ENCODE assay signal across 8 cellular contexts in the genomic region with DNA sequence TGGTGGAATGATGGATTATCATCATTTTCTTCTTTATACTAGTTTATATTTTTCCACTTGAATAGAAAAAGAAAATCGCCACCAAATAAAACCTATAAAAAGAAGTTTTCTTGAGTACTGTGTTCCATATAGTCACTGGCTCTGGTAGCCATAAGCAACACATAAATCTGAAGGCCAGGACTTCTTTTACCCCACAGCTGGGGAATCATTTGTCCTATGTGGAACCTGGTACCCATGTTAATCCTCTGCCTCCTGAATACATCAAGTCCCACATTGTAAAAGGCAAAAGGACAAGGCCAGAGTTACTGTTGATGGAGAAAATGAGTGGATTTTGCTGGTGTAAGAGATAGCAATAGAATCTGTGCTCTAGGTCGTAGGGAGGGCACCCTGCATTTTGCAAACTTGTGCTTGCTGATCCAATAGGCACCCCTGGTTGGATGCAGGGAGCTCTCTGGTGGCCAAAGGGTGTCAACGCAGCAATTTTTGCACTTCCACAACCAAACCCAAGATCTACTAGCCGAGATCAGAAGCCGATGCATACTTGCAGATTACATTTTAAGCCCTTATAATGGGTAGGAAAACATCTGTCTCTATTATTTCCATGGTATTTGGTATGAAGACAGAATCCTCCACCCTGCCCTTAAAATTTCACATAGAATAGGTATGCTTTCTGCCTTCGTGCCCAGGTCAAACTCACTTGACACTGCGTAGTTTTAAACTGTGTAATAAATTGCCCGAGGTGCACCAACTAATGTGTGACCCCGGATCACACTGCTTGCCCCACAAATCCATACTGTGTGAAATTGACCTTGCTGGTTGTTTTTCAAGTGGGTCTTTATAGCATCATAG.
DNase-seq lines count a peak whose midpoint lies in the region; ATAC-seq, FAIRE-seq and TF ChIP-seq lines count a peak whose summit lies in the region.

No MANE protein-coding gene starts in this region.

- H3K9me3 ChIP-seq in NT2/D1 (ENCODE audit: insufficient read depth, low read length) (no peaks in the 10 kb centered on the region), astrocyte (ENCODE audit: insufficient read depth, low read depth, low read length) (no peaks in the 10 kb centered on the region), smooth muscle cell (replicated peaks; ENCODE audit: low read depth) (no peaks in the 10 kb centered on the region)

- intact Hi-C loops in CD14-positive monocyte (cut with micrococcal nuclease) = loop anchor here in 1 of 2 donors (5.0 kb wide), 1 partner anchor 349 kb away; no protein-coding TSS in a partner anchor

- H3K36me3 ChIP-seq in NT2/D1 (ENCODE audit: insufficient read depth, insufficient read length, low read length) (no peaks in the 10 kb centered on the region), astrocyte (ENCODE audit: insufficient read depth, low read length) (no peaks in the 10 kb centered on the region), smooth muscle cell (ENCODE audit: low read depth) (no peaks in the 10 kb centered on the region)

- ATAC-seq in GM19035 (IDR thresholded peaks at IDR 0.05; ENCODE audit: unreplicated experiment) (peak; percentile 78), GM21825 (IDR thresholded peaks at IDR 0.05; ENCODE audit: unreplicated experiment) (no peak)

- no peaks in the 10 kb centered on the region for H3F3A ChIP-seq in smooth muscle cell (ENCODE audit: low read depth)

- H3K27me3 ChIP-seq in NT2/D1 (ENCODE audit: insufficient read depth, insufficient read length) (no peaks in the 10 kb centered on the region), astrocyte (ENCODE audit: insufficient read depth, low read length) (no peaks in the 10 kb centered on the region), smooth muscle cell (ENCODE audit: low read depth) (no peaks in the 10 kb centered on the region)

- no peaks in the 10 kb centered on the region for H3K9me3 Mint-ChIP-seq in CD14-positive monocyte
- peaks cover 2% of the 10 kb centered on the region for H3K9me3 Mint-ChIP-seq in astrocyte (ENCODE audit: unreplicated experiment)

- H3K79me2 ChIP-seq in astrocyte (ENCODE audit: insufficient read depth, low read length) = peaks cover 8% of the 10 kb centered on the region
- H3K79me2 ChIP-seq in smooth muscle cell (ENCODE audit: low read depth) = no peaks in the 10 kb centered on the region

- DNase-seq in CD14-positive monocyte (ENCODE audit: low spot score) (peak; percentile 43), HT1080 (ENCODE audit: low read depth) (peak; percentile 76), NT2/D1 (ENCODE audit: low read depth, low spot score) (peak; percentile 49), astrocyte (ENCODE audit: low read depth) (peak; percentile 67), hypothalamus (lab: John Stamatoyannopoulos, UW) (peak in 38 of 51 donors; percentile 0 to 51 (median 8)), smooth muscle cell (lab: John Stamatoyannopoulos, UW; ENCODE audit: unreplicated experiment) (no peak)

- H3K27me3 Mint-ChIP-seq in CD14-positive monocyte (ENCODE audit: low read depth in 3 of 3) (peaks cover 0 to 9% (median 0%) of the 10 kb centered on the region in 3 donors), astrocyte (ENCODE audit: low read depth, unreplicated experiment) (no peaks in the 10 kb centered on the region)

- H3K4me2 ChIP-seq in astrocyte (ENCODE audit: low read length) (peak overlapping the region; percentile 90), smooth muscle cell (peak overlapping the region; percentile 64)

- H4K20me1 ChIP-seq in astrocyte (ENCODE audit: insufficient read depth, low read length) (no peaks in the 10 kb centered on the region), smooth muscle cell (ENCODE audit: low read depth) (no peaks in the 10 kb centered on the region)

- H3K4me3 Mint-ChIP-seq in CD14-positive monocyte (peak overlapping the region in 1 of 2 donors; percentile 48), astrocyte (ENCODE audit: unreplicated experiment) (peak overlapping the region; percentile 8)

- H3K4me1 Mint-ChIP-seq in CD14-positive monocyte (peaks cover 24% of the 10 kb centered on the region), astrocyte (ENCODE audit: low read depth, unreplicated experiment) (peaks cover 43% of the 10 kb centered on the region)

- peak; percentile 78 for FAIRE-seq in astrocyte (lab: Jason Lieb, UNC)

- no peak overlapping the region for H3K27ac Mint-ChIP-seq in CD14-positive monocyte
- peak overlapping the region; percentile 90 for H3K27ac Mint-ChIP-seq in astrocyte (ENCODE audit: unreplicated experiment)

- H3K27ac ChIP-seq in astrocyte (ENCODE audit: low read depth, low read length) (peak overlapping the region; percentile 75), smooth muscle cell (ENCODE audit: low read depth) (peak overlapping the region; percentile 71)

- no peaks in the 10 kb centered on the region for H3K36me3 Mint-ChIP-seq in CD14-positive monocyte
- H3K36me3 Mint-ChIP-seq in astrocyte (ENCODE audit: low read depth, unreplicated experiment) = no peaks in the 10 kb centered on the region

- TF ChIP-seq CTCF in CD14-positive monocyte (IDR thresholded peaks at IDR 0.05) (peak; percentile 67), astrocyte (IDR thresholded peaks at IDR 0.05; ENCODE audit: insufficient read depth, low read depth, low read length) (peak; percentile 59), smooth muscle cell (IDR thresholded peaks at IDR 0.05; ENCODE audit: borderline replicate concordance, insufficient read depth, poor library complexity, severe bottlenecking) (peak; percentile 53)

- H3K9ac ChIP-seq in NT2/D1 (ENCODE audit: insufficient read length, low read depth) (no peak overlapping the region), astrocyte (ENCODE audit: low read length) (peak overlapping the region; percentile 64), smooth muscle cell (ENCODE audit: low read depth) (no peak overlapping the region)

- H3K4me3 ChIP-seq in NT2/D1 (ENCODE audit: insufficient read length, low read depth) (no peak overlapping the region), astrocyte (ENCODE audit: insufficient read depth, low read depth, low read length) (peak overlapping the region; percentile 51), smooth muscle cell (no peak overlapping the region)

- no peak overlapping the region for H2AFZ ChIP-seq in astrocyte (ENCODE audit: low read depth, low read length)
- no peak overlapping the region for H2AFZ ChIP-seq in smooth muscle cell (ENCODE audit: low read depth)

- no peaks in the 10 kb centered on the region for H3K4me1 ChIP-seq in NT2/D1 (ENCODE audit: insufficient read depth, insufficient read length)
- peaks cover 28% of the 10 kb centered on the region for H3K4me1 ChIP-seq in astrocyte (ENCODE audit: insufficient read depth, low read length)
- no peaks in the 10 kb centered on the region for H3K4me1 ChIP-seq in smooth muscle cell (ENCODE audit: low read depth)

- 49% methylated on average over 9 of the region's 9 CpGs for WGBS in smooth muscle cell (ENCODE audit: low lambda C conversion rate)
